Comparison of ENCODE assay signal across 6 cellular contexts in genomic region chr11:17524221-17524620, GRCh38. TPM values are rescaled to one million over a fixed set of nuclear protein-coding genes. Genes with fewer than 3 reads are reported as not detected.
"Had no signal": no experiment of that assay in that cellular context is flagged by ENCODE, and none has a peak within 500 bp of the region (broad histone marks: within the 10 kb centered on the region; RNA-seq: fewer than 3 reads in every experiment).

No MANE protein-coding gene starts in this region.

- H3K4me3 Mint-ChIP-seq: GM23338, H9 had no signal

- ATAC-seq: GM23338, K562 had no signal

- H3K4me3 ChIP-seq: GM23338, K562 had no signal

- DNase-seq: H9, HCEC 1CT, IMR-90 had no signal

- H3K9me3 Mint-ChIP-seq: GM23338, H9 had no signal

- H3K27ac Mint-ChIP-seq: GM23338, H9 had no signal

RNA-seq across cellular contexts. Expression of gene USH1C, which starts 20.0 kb away (rescaled TPM):
- total RNA-seq: IMR-90, K562 had no signal
- polyA plus RNA-seq: IMR-90 had no signal

RNA-seq across cellular contexts. Expression of gene OTOG, which starts 22.8 kb away (rescaled TPM):
- total RNA-seq: HT-29, IMR-90, K562 had no signal
- polyA plus RNA-seq: IMR-90, K562 had no signal

RNA-seq across cellular contexts. Expression of gene ABCC8, which starts 47.6 kb away (rescaled TPM):
- total RNA-seq: IMR-90, K562 had no signal
- polyA plus RNA-seq: IMR-90, K562 had no signal
